Comparison of ENCODE assay signal across 3 cellular contexts in genomic region chr15:75693028-75693427, GRCh38. TPM values are rescaled to one million over a fixed set of nuclear protein-coding genes. Genes with fewer than 3 reads are reported as not detected.
"Had no signal": no experiment of that assay in that cellular context is flagged by ENCODE, and none has a peak within 500 bp of the region (broad histone marks: within the 10 kb centered on the region; RNA-seq: fewer than 3 reads in every experiment).

No MANE protein-coding gene starts in this region.

RNA-seq across cellular contexts. Expression of gene CSPG4, which starts 19.6 kb away (rescaled TPM):
- total RNA-seq: activated CD4-positive, alpha-beta memory T cell treated with anti-CD3 and anti-CD28 coated beads for 36 hours; activated naive CD8-positive, alpha-beta T cell treated with anti-CD3 and anti-CD28 coated beads for 36 hours; natural killer cell treated with Interleukin-12 subunit alpha and Interleukin-12 subunit beta and Interleukin-15 and Interleukin-18, amount 100 ng/mL, for 72 hours had no signal
